Comparison of ENCODE assay signal across 21 cellular contexts in genomic region chr19:13932911-13933393, GRCh38. TPM values are rescaled to one million over a fixed set of nuclear protein-coding genes. Genes with fewer than 3 reads are reported as not detected.
"Had no signal": no experiment of that assay in that cellular context is flagged by ENCODE, and none has a peak within 500 bp of the region (broad histone marks: within the 10 kb centered on the region; RNA-seq: fewer than 3 reads in every experiment).

No MANE protein-coding gene starts in this region.

- ATAC-seq: activated CD8-positive, alpha-beta T cell treated with anti-CD3 and anti-CD28 coated beads, Interleukin-2, amount 10 ng/mL, durations not matched to agents 7 days and 5 days; left ventricle myocardium superior had no signal

- H3K27ac Mint-ChIP-seq: activated CD8-positive, alpha-beta T cell treated with anti-CD3 and anti-CD28 coated beads, Interleukin-2, amount 10 ng/mL, durations not matched to agents 7 days and 5 days; activated T-helper 1 cell treated with anti-CD3 and anti-CD28 coated beads, Interleukin-12 subunit alpha, Interleukin-12 subunit beta, Interleukin-2, Interleukin-4 antibody, amounts not matched to agents 30 ng/mL and 10 ng/mL and 1 ng/mL, durations not matched to agents 14 hours and 24 hours and 36 hours had no signal

- H3K4me1 ChIP-seq: breast epithelium, pancreas had no signal

- H3K4me3 ChIP-seq: breast epithelium, pancreas, stomach, thoracic aorta had no signal

- DNase-seq: activated CD4-positive, alpha-beta T cell treated with anti-CD3 and anti-CD28 coated beads for 48 hours; activated CD8-positive, alpha-beta memory T cell treated with anti-CD3 and anti-CD28 coated beads, Interleukin-2, amount 50 U/mL, for 48 hours; activated CD8-positive, alpha-beta T cell treated with anti-CD3 and anti-CD28 coated beads, Interleukin-2, amount 10 ng/mL, durations not matched to agents 7 days and 5 days; activated naive CD4-positive, alpha-beta T cell; aorta; dermis blood vessel endothelial cell; glutamatergic neuron; left ventricle myocardium superior; mesendoderm; stimulated activated CD4-positive, alpha-beta T cell treated with anti-CD3 and anti-CD28 coated beads, Interleukin-15, amount 100 ng/mL, for 24 hours; stimulated activated CD4-positive, alpha-beta T cell treated with anti-CD3 and anti-CD28 coated beads, Interleukin-4, amount 100 ng/mL, for 24 hours; stomach; T1000 had no signal

- H3K36me3 ChIP-seq: breast epithelium, pancreas, thoracic aorta had no signal

- H3K9me3 ChIP-seq: breast epithelium, pancreas, stomach, thoracic aorta had no signal

- H3K4me3 Mint-ChIP-seq: activated CD8-positive, alpha-beta T cell treated with anti-CD3 and anti-CD28 coated beads, Interleukin-2, amount 10 ng/mL, durations not matched to agents 7 days and 5 days; activated T-helper 1 cell treated with anti-CD3 and anti-CD28 coated beads, Interleukin-12 subunit alpha, Interleukin-12 subunit beta, Interleukin-2, Interleukin-4 antibody, amounts not matched to agents 30 ng/mL and 10 ng/mL and 1 ng/mL, durations not matched to agents 14 hours and 24 hours and 36 hours; neural crest cell had no signal

- H3K9me3 Mint-ChIP-seq: activated T-helper 1 cell treated with anti-CD3 and anti-CD28 coated beads, Interleukin-12 subunit alpha, Interleukin-12 subunit beta, Interleukin-2, Interleukin-4 antibody, amounts not matched to agents 30 ng/mL and 10 ng/mL and 1 ng/mL, durations not matched to agents 14 hours and 24 hours and 36 hours; neural crest cell had no signal

- H3K27me3 ChIP-seq: pancreas had no signal

- FAIRE-seq: pancreas had no signal

- H3K27ac ChIP-seq: breast epithelium, pancreas, stomach, thoracic aorta had no signal

RNA-seq across cellular contexts. Expression of gene PODNL1, which starts 5.3 kb away (rescaled TPM):
- total RNA-seq: activated T-helper 1 cell treated with anti-CD3 and anti-CD28 coated beads, Interleukin-12 subunit alpha, Interleukin-12 subunit beta, Interleukin-2, Interleukin-4 antibody, amounts not matched to agents 30 ng/mL and 10 ng/mL and 1 ng/mL, durations not matched to agents 14 hours and 24 hours and 36 hours; stomach had no signal

RNA-seq across cellular contexts. Expression of gene NANOS3, which starts 56.0 kb away (rescaled TPM):
- total RNA-seq: breast epithelium, dermis blood vessel endothelial cell, fibroblast of villous mesenchyme, stomach, thoracic aorta, urinary bladder had no signal
- polyA plus RNA-seq: esophagus had no signal
